Comparison of ENCODE assay signal across 7 cellular contexts in the genomic region with DNA sequence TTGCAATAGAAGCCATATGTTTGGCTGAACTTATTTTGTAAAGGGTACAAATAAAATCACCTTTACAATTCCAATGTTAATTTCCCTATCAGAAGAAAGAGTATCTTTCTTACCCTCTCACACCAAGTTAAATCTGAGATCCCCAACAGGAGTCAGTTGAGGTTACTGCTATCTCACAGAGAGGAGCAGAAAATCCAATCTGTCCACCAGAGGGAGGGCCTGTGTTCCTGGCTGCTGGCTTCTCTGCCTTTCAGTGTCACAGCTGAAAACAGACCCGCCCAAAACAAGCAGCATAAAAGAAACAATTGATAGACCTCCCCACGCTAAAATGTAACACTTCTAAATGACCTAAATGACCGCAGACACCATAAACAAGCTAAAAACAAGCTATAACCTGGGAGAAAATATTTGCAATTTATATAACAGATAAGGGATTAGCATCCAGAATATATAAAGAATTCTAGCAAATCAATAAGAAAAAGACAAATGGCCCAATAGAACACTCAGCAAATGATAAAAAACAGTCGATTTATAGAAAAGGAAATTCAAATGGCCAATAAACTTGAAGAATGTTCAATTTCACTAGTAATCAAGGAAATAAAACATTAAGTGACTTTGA. TPM values are rescaled to one million over a fixed set of nuclear protein-coding genes. Genes with fewer than 3 reads are reported as not detected.
DNase-seq lines count a peak whose midpoint lies in the region; ATAC-seq and TF ChIP-seq lines count a peak whose summit lies in the region.

No MANE protein-coding gene starts in this region.

- peak; percentile 75 for TF ChIP-seq CTCF in NB4 (IDR thresholded peaks at IDR 0.05; ENCODE audit: low read depth, low read length)
- TF ChIP-seq CTCF in MCF 10A (IDR thresholded peaks at IDR 0.05; ENCODE audit: unreplicated experiment), result peak; percentile 66

- no peak overlapping the region for H3K27ac Mint-ChIP-seq in MCF 10A (ENCODE audit: low read depth, unreplicated experiment)

- no peak overlapping the region for H3K4me3 Mint-ChIP-seq in MCF 10A (ENCODE audit: unreplicated experiment)

- no peak for ATAC-seq in GM21447 (IDR thresholded peaks at IDR 0.05; ENCODE audit: unreplicated experiment)

- DNase-seq in GM04504 (ENCODE audit: low read depth) (peak; percentile 32), NB4 (ENCODE audit: low read depth) (peak; percentile 73), SW480 (ENCODE audit: low spot score) (peak; percentile 72), MCF 10A (ENCODE audit: unreplicated experiment) (peak; percentile 64), iPS-NIHi11 (ENCODE audit: low spot score) (peak; percentile 82)
- DNase-seq in stimulated activated CD4-positive, alpha-beta T cell treated with anti-CD3 and anti-CD28 coated beads, Interleukin-15, amount 100 ng/mL, for 24 hours, result peak; percentile 51

- H3K4me3 ChIP-seq in NB4 (ENCODE audit: low read depth, low read length), result no peak overlapping the region

- no peak for TF ChIP-seq POLR2A in NB4 (IDR thresholded peaks at IDR 0.05; ENCODE audit: extremely low read depth, insufficient read length)

- intact Hi-C loops in MCF 10A (cut with micrococcal nuclease), result loop anchor here (1.0 kb wide), 3 partner anchors 96 to 894 kb away; no protein-coding TSS in a partner anchor

- no TSS peak for BruUV-seq in MCF 10A (replicated peaks; lab: Mats Ljungman, UMichigan)

- no peaks in the 10 kb centered on the region for H3K36me3 Mint-ChIP-seq in MCF 10A (ENCODE audit: insufficient read depth, unreplicated experiment)

- H3K4me1 Mint-ChIP-seq in MCF 10A (ENCODE audit: insufficient read depth, unreplicated experiment), result no peaks in the 10 kb centered on the region

- H3K27me3 Mint-ChIP-seq in MCF 10A (ENCODE audit: insufficient read depth, unreplicated experiment), result peaks cover 11% of the 10 kb centered on the region

- CTCF ChIA-PET in MCF 10A (lab: Yijun Ruan, JAX), result interaction anchor here (0.6 to 5.0 kb wide), 18 partner anchors 8 to 195 kb away, joined by 3 to 52 read pairs (median 4); no protein-coding TSS in a partner anchor

- no peaks in the 10 kb centered on the region for H3K9me3 Mint-ChIP-seq in MCF 10A (ENCODE audit: unreplicated experiment)

- POLR2A ChIA-PET in MCF 10A (lab: Yijun Ruan, JAX), result interaction anchor here (0.6 to 1.6 kb wide), 2 partner anchors 96 to 622 kb away, joined by 4 read pairs; no protein-coding TSS in a partner anchor

RNA-seq across cellular contexts. Expression of gene MVB12B, which starts 24.5 kb away (rescaled TPM):
- 4.1 and 5.5 TPM in 2 replicates for total RNA-seq in MCF 10A (2022)

Comparison
In these comparisons a context has a peak if more than half of its experiments do, and no peak if none do; other contexts are left out.
1. DNase-seq: peak in every context shown above with its lines; median percentile 82 in iPS-NIHi11; 73 in NB4; 72 in SW480; 64 in MCF 10A; 51 in stimulated activated CD4-positive, alpha-beta T cell treated with anti-CD3 and anti-CD28 coated beads, Interleukin-15, amount 100 ng/mL, for 24 hours; 32 in GM04504.